In genomic region chr18:64639536-64639935, GRCh38 we compare ENCODE assay signal across 18 cellular contexts.
"Had no signal": no experiment of that assay in that cellular context is flagged by ENCODE, and none has a peak within 500 bp of the region (broad histone marks: within the 10 kb centered on the region; RNA-seq: fewer than 3 reads in every experiment).

No MANE protein-coding gene starts in this region.

- H3K36me3 Mint-ChIP-seq: activated naive CD4-positive, alpha-beta T cell treated with anti-CD3 and anti-CD28 coated beads, Interleukin-2, amount 50 U/mL, for 72 hours; naive thymus-derived CD8-positive, alpha-beta T cell; neural progenitor cell had no signal

- H3K4me3 ChIP-seq: gastroesophageal sphincter, neural progenitor cell, thyroid gland, upper lobe of right lung had no signal

- H3K9me3 Mint-ChIP-seq: neural progenitor cell had no signal

- H2AFZ ChIP-seq: neural progenitor cell had no signal

- H3K4me1 ChIP-seq: gastroesophageal sphincter, neural progenitor cell, thyroid gland, upper lobe of right lung had no signal

- H3K27ac ChIP-seq: epithelial cell of prostate, gastroesophageal sphincter, neural progenitor cell, thyroid gland, upper lobe of right lung had no signal

- H3K9ac ChIP-seq: neural progenitor cell had no signal

- H3K4me1 Mint-ChIP-seq: naive thymus-derived CD8-positive, alpha-beta T cell; neural progenitor cell had no signal

- H3K9me3 ChIP-seq: gastroesophageal sphincter, thyroid gland, upper lobe of right lung had no signal

- H3K4me2 ChIP-seq: neural progenitor cell had no signal

- H3K27ac Mint-ChIP-seq: activated CD8-positive, alpha-beta T cell treated with anti-CD3 and anti-CD28 coated beads, Interleukin-2, amount 10 ng/mL, durations not matched to agents 7 days and 5 days; activated naive CD4-positive, alpha-beta T cell treated with anti-CD3 and anti-CD28 coated beads, Interleukin-2, amount 50 U/mL, for 72 hours; naive thymus-derived CD8-positive, alpha-beta T cell; neural progenitor cell; T-helper 2 cell treated with Interferon-gamma antibody and Interleukin-4, amounts not matched to agents 5 μg/mL and 100 μg/mL, for 36 hours had no signal

- ATAC-seq: activated CD8-positive, alpha-beta T cell treated with anti-CD3 and anti-CD28 coated beads, Interleukin-2, amount 10 ng/mL, durations not matched to agents 7 days and 5 days; activated naive CD4-positive, alpha-beta T cell treated with anti-CD3 and anti-CD28 coated beads, Interleukin-2, amount 50 U/mL, for 72 hours; gastroesophageal sphincter; left colon; naive thymus-derived CD8-positive, alpha-beta T cell; stimulated activated naive CD8-positive, alpha-beta T cell treated with anti-CD3 and anti-CD28 coated beads, Interleukin-15, Interleukin-2, amounts not matched to agents 100 U/mL and 50 U/mL, for 24 hours; upper lobe of right lung had no signal

- H3K27me3 ChIP-seq: gastroesophageal sphincter, neural progenitor cell, thyroid gland, upper lobe of right lung had no signal

- DNase-seq: activated CD4-positive, alpha-beta T cell treated with anti-CD3 and anti-CD28 coated beads for 1 hour; activated CD4-positive, alpha-beta T cell treated with anti-CD3 and anti-CD28 coated beads, Interleukin-2, amount 50 U/mL, for 1 hour; activated CD8-positive, alpha-beta T cell treated with anti-CD3 and anti-CD28 coated beads, Interleukin-2, amount 10 ng/mL, durations not matched to agents 7 days and 5 days; hypothalamus; islet precursor cell; left colon; naive thymus-derived CD8-positive, alpha-beta T cell; retina; stimulated activated CD4-positive, alpha-beta T cell treated with anti-CD3 and anti-CD28 coated beads, Interleukin-4, amount 100 ng/mL, for 4 hours; stimulated activated naive CD8-positive, alpha-beta T cell treated with anti-CD3 and anti-CD28 coated beads, Interleukin-15, Interleukin-2, amounts not matched to agents 100 U/mL and 50 U/mL, for 24 hours; SW 1271; thyroid gland; upper lobe of right lung had no signal

- H3K27me3 Mint-ChIP-seq: naive thymus-derived CD8-positive, alpha-beta T cell had no signal

- H3K36me3 ChIP-seq: gastroesophageal sphincter, neural progenitor cell, thyroid gland, upper lobe of right lung had no signal

- H3K4me3 Mint-ChIP-seq: activated CD8-positive, alpha-beta T cell treated with anti-CD3 and anti-CD28 coated beads, Interleukin-2, amount 10 ng/mL, durations not matched to agents 7 days and 5 days; naive thymus-derived CD8-positive, alpha-beta T cell; neural progenitor cell; T-helper 2 cell treated with Interferon-gamma antibody and Interleukin-4, amounts not matched to agents 5 μg/mL and 100 μg/mL, for 36 hours had no signal
